ENCODE assay signal across 13 cellular contexts in the genomic region with DNA sequence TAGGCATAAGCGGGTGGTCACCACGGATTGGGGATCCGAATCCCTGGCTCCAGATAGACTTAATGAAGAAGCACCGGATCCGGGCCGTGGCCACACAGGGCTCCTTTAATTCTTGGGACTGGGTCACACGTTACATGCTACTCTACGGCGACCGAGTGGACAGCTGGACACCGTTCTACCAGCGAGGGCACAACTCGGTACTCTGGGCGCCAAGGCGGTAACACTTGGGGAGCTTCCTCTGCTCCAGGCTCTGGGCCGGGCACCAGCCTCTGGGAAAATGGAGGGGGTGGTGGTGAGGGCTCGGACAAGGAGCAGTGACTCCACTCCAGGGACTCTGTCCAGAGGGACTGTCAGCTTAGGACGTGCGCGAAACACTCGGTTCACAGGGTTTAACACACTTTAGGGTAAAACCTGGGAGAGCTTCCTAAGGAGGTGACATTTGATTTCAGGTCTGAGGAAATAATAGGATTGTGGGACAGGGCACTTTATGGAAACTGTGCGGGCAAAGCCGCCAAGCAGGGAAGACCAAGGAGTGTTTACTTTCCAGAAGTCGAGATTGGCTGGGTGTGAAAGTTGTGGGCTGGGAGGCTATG. TPM values are rescaled to one million over a fixed set of nuclear protein-coding genes. Genes with fewer than 3 reads are reported as not detected.
A peak's percentile ranks its signal among the peaks of the same experiment; 100 is the strongest.
DNase-seq lines count a peak whose midpoint lies in the region; ATAC-seq and TF ChIP-seq lines count a peak whose summit lies in the region.
"Had no signal": no experiment of that assay in that cellular context is flagged by ENCODE, and none has a peak within 500 bp of the region (broad histone marks: within the 10 kb centered on the region; RNA-seq: fewer than 3 reads in every experiment).

No MANE protein-coding gene starts in this region.

- intact Hi-C loops in psoas muscle (cut with DNase I): no loop called here
- intact Hi-C loops in activated T-helper 2 cell treated with anti-CD3 and anti-CD28 coated beads, Interferon-gamma antibody, Interleukin-2, Interleukin-4, amounts not matched to agents 10 μg/mL and 5 μg/mL and 100 μg/mL, durations not matched to agents 14 hours and 24 hours and 36 hours (cut with micrococcal nuclease): no loop called here

- peaks cover 48% of the 10 kb centered on the region for H3K36me3 Mint-ChIP-seq in brain
- no peaks in the 10 kb centered on the region for H3K36me3 Mint-ChIP-seq in activated T-helper 2 cell treated with anti-CD3 and anti-CD28 coated beads, Interferon-gamma antibody, Interleukin-2, Interleukin-4, amounts not matched to agents 10 μg/mL and 5 μg/mL and 100 μg/mL, durations not matched to agents 14 hours and 24 hours and 36 hours (ENCODE audit: low read depth)

- H3K27ac ChIP-seq in iPS-18a (ENCODE audit: low read length) (no peak overlapping the region), psoas muscle (no peak overlapping the region)
- H3K27ac ChIP-seq: BLaER1 had no signal

- 22 to 26% (median 25%) methylated on average over 24 of the region's 24 CpGs for WGBS in psoas muscle, 3 donors

- H3K36me3 ChIP-seq in ES-I3 (ENCODE audit: insufficient read depth, low read length) (no peaks in the 10 kb centered on the region), iPS-18a (ENCODE audit: control insufficient read depth, low read depth, low read length) (peaks cover 5% of the 10 kb centered on the region), psoas muscle (ENCODE audit: insufficient read depth in 1 of 2, low read depth in 1 of 2) (peaks cover 0 to 25% of the 10 kb centered on the region in 2 donors)

- ATAC-seq in psoas muscle (peak in 2 of 4 donors; percentile 19 to 31), HG03342 (IDR thresholded peaks at IDR 0.05; ENCODE audit: unreplicated experiment) (no peak)

- TF ChIP-seq CTCF in brain (conservative IDR thresholded peaks at IDR 0.05) (no peak), psoas muscle (IDR thresholded peaks at IDR 0.05) (no peak)

- in situ Hi-C loops in ACHN (cut with HindIII; ENCODE audit: low pct_ligation_motif_present, low pct_unique_long_range_greater_than_20kb, low sequenced_read_pairs): no loop called here

- H3K27ac Mint-ChIP-seq in brain: peak overlapping the region; percentile 94 to 99 (median 97)
- H3K27ac Mint-ChIP-seq in activated T-helper 2 cell treated with anti-CD3 and anti-CD28 coated beads, Interferon-gamma antibody, Interleukin-2, Interleukin-4, amounts not matched to agents 10 μg/mL and 5 μg/mL and 100 μg/mL, durations not matched to agents 14 hours and 24 hours and 36 hours: no peak overlapping the region
- H3K27ac Mint-ChIP-seq: activated CD4-positive, alpha-beta memory T cell treated with anti-CD3 and anti-CD28 coated beads for 36 hours; activated naive CD4-positive, alpha-beta T cell treated with anti-CD3 and anti-CD28 coated beads, Interleukin-2, amount 10 ng/mL, durations not matched to agents 7 days and 5 days had no signal

- H3K9ac ChIP-seq in ES-I3 (ENCODE audit: low read depth, low read length): peak overlapping the region; percentile 48; the same call in 1 of the 2 replicates
- H3K9ac ChIP-seq in iPS-18a (ENCODE audit: low read length): no peak overlapping the region
- H3K9ac ChIP-seq: BLaER1 had no signal

- H3K4me3 ChIP-seq in iPS-18a (ENCODE audit: low read length): peak overlapping the region; percentile 72
- H3K4me3 ChIP-seq in psoas muscle: peak overlapping the region; percentile 64
- H3K4me3 ChIP-seq: BLaER1 had no signal

- peaks cover 49% of the 10 kb centered on the region for H3K4me1 Mint-ChIP-seq in brain
- peaks cover 32% of the 10 kb centered on the region for H3K4me1 Mint-ChIP-seq in activated T-helper 2 cell treated with anti-CD3 and anti-CD28 coated beads, Interferon-gamma antibody, Interleukin-2, Interleukin-4, amounts not matched to agents 10 μg/mL and 5 μg/mL and 100 μg/mL, durations not matched to agents 14 hours and 24 hours and 36 hours (ENCODE audit: low read depth)

- peaks cover 7% of the 10 kb centered on the region for H3K27me3 Mint-ChIP-seq in brain
- H3K27me3 Mint-ChIP-seq in activated T-helper 2 cell treated with anti-CD3 and anti-CD28 coated beads, Interferon-gamma antibody, Interleukin-2, Interleukin-4, amounts not matched to agents 10 μg/mL and 5 μg/mL and 100 μg/mL, durations not matched to agents 14 hours and 24 hours and 36 hours (ENCODE audit: low read depth): peaks cover 50% of the 10 kb centered on the region

- H3K4me1 ChIP-seq in ES-I3 (ENCODE audit: insufficient read depth, low read length) (peaks cover 17% of the 10 kb centered on the region; the same call in 1 of the 2 replicates), iPS-18a (ENCODE audit: control insufficient read depth, low read depth, low read length) (peaks cover 24% of the 10 kb centered on the region), psoas muscle (peaks cover 38% of the 10 kb centered on the region)

- no peak for DNase-seq in psoas muscle
- DNase-seq in activated T-helper 2 cell treated with anti-CD3 and anti-CD28 coated beads, Interferon-gamma antibody, Interleukin-2, Interleukin-4, amounts not matched to agents 10 μg/mL and 5 μg/mL and 100 μg/mL, durations not matched to agents 14 hours and 24 hours and 36 hours (ENCODE audit: low spot score): no peak
- DNase-seq in ACHN: no peak
- no peak for DNase-seq in GM19240 (ENCODE audit: insufficient read length, low spot score)
- DNase-seq: activated CD4-positive, alpha-beta memory T cell treated with anti-CD3 and anti-CD28 coated beads for 36 hours; NCI-H1092 treated with DMSO at 0.1 percent for 48 hours; NCI-H345 had no signal

- peaks cover 0 to 5% (median 0%) of the 10 kb centered on the region in 5 experiments for H3K9me3 Mint-ChIP-seq in brain
- no peaks in the 10 kb centered on the region for H3K9me3 Mint-ChIP-seq in activated T-helper 2 cell treated with anti-CD3 and anti-CD28 coated beads, Interferon-gamma antibody, Interleukin-2, Interleukin-4, amounts not matched to agents 10 μg/mL and 5 μg/mL and 100 μg/mL, durations not matched to agents 14 hours and 24 hours and 36 hours
- H3K9me3 Mint-ChIP-seq: activated CD4-positive, alpha-beta memory T cell treated with anti-CD3 and anti-CD28 coated beads for 36 hours; activated naive CD4-positive, alpha-beta T cell treated with anti-CD3 and anti-CD28 coated beads, Interleukin-2, amount 10 ng/mL, durations not matched to agents 7 days and 5 days had no signal

- H3K27me3 ChIP-seq in iPS-18a (ENCODE audit: control insufficient read depth, insufficient read depth, low read length) (peaks cover 30% of the 10 kb centered on the region), psoas muscle (ENCODE audit: insufficient read depth in 3 of 3, low read length in 2 of 3) (no peaks in the 10 kb centered on the region)

- peak overlapping the region; percentile 85 to 94 (median 89) for H3K4me3 Mint-ChIP-seq in brain
- no peak overlapping the region for H3K4me3 Mint-ChIP-seq in activated T-helper 2 cell treated with anti-CD3 and anti-CD28 coated beads, Interferon-gamma antibody, Interleukin-2, Interleukin-4, amounts not matched to agents 10 μg/mL and 5 μg/mL and 100 μg/mL, durations not matched to agents 14 hours and 24 hours and 36 hours (ENCODE audit: low read depth)
- H3K4me3 Mint-ChIP-seq: activated CD4-positive, alpha-beta memory T cell treated with anti-CD3 and anti-CD28 coated beads for 36 hours had no signal

- no peaks in the 10 kb centered on the region for H3K9me3 ChIP-seq in ES-I3 (ENCODE audit: control insufficient read depth, insufficient read depth, low read length)
- no peaks in the 10 kb centered on the region for H3K9me3 ChIP-seq in iPS-18a (ENCODE audit: control insufficient read depth, low read depth, low read length)
- H3K9me3 ChIP-seq in psoas muscle: no peaks in the 10 kb centered on the region
- H3K9me3 ChIP-seq: BLaER1 had no signal

RNA-seq across cellular contexts. Expression of a gene that starts 1.8 kb away (rescaled TPM):
- polyA plus RNA-seq in brain (ENCODE audit: insufficient read depth, low read depth, low replicate concordance): 20.0 TPM
- total RNA-seq in psoas muscle: 1 to 10 TPM; 1.9 to 2.6 (median 2.2) TPM
- polyA plus RNA-seq in psoas muscle: 1 to 10 TPM; 1.0 to 3.4 (median 1.1) TPM
- total RNA-seq in activated T-helper 2 cell treated with anti-CD3 and anti-CD28 coated beads, Interferon-gamma antibody, Interleukin-2, Interleukin-4, amounts not matched to agents 10 μg/mL and 5 μg/mL and 100 μg/mL, durations not matched to agents 14 hours and 24 hours and 36 hours: 1.3 and 2.4 TPM in 2 replicates

RNA-seq across cellular contexts. Expression of a gene that starts 2.5 kb away (rescaled TPM):
- polyA plus RNA-seq in brain (ENCODE audit: insufficient read depth, low read depth, low replicate concordance): 3.1 TPM
- total RNA-seq in psoas muscle: 1 to 10 TPM; 1.2 to 5.0 (median 2.8) TPM
- polyA plus RNA-seq in psoas muscle: 1 to 10 TPM; 1.0 to 3.3 (median 1.6) TPM
- 0.16 and 0.23 TPM in 2 replicates for total RNA-seq in activated T-helper 2 cell treated with anti-CD3 and anti-CD28 coated beads, Interferon-gamma antibody, Interleukin-2, Interleukin-4, amounts not matched to agents 10 μg/mL and 5 μg/mL and 100 μg/mL, durations not matched to agents 14 hours and 24 hours and 36 hours

RNA-seq across cellular contexts. Expression of a gene that starts 7.3 kb away (rescaled TPM):
- polyA plus RNA-seq in brain (ENCODE audit: insufficient read depth, low read depth, low replicate concordance): 38.5 TPM
- 10 to 100 TPM; 15.0 to 33.8 (median 28.0) TPM for total RNA-seq in psoas muscle
- 10 to 100 TPM; 12.7 to 15.8 (median 14.2) TPM for polyA plus RNA-seq in psoas muscle
- 0.57 and 1.0 TPM in 2 replicates for total RNA-seq in activated T-helper 2 cell treated with anti-CD3 and anti-CD28 coated beads, Interferon-gamma antibody, Interleukin-2, Interleukin-4, amounts not matched to agents 10 μg/mL and 5 μg/mL and 100 μg/mL, durations not matched to agents 14 hours and 24 hours and 36 hours

RNA-seq across cellular contexts. Expression of a gene that starts 25.0 kb away (rescaled TPM):
- polyA plus RNA-seq in brain (ENCODE audit: insufficient read depth, low read depth, low replicate concordance): 65.3 TPM
- total RNA-seq in psoas muscle: 10 to 100 TPM in 1 of 4 donors, 1 to 10 TPM in 3; 3.8 to 11.9 (median 5.7) TPM
- polyA plus RNA-seq in psoas muscle: 1 to 10 TPM; 2.7 to 4.9 (median 4.2) TPM
- 12.2 and 12.6 TPM in 2 replicates for total RNA-seq in activated T-helper 2 cell treated with anti-CD3 and anti-CD28 coated beads, Interferon-gamma antibody, Interleukin-2, Interleukin-4, amounts not matched to agents 10 μg/mL and 5 μg/mL and 100 μg/mL, durations not matched to agents 14 hours and 24 hours and 36 hours
